8 cellular contexts compared by ENCODE assay signal in genomic region chrX:13078739-13079444, GRCh38. TPM values are rescaled to one million over a fixed set of nuclear protein-coding genes. Genes with fewer than 3 reads are reported as not detected.
DNase-seq lines count a peak whose midpoint lies in the region; ATAC-seq and TF ChIP-seq lines count a peak whose summit lies in the region.

No MANE protein-coding gene starts in this region.

- H2AFZ ChIP-seq in Loucy (ENCODE audit: low read length), result no peak overlapping the region

- H3K27me3 Mint-ChIP-seq in CD4-positive, alpha-beta T cell, result no peaks in the 10 kb centered on the region
- H3K27me3 Mint-ChIP-seq in brain, result no peaks in the 10 kb centered on the region

- H3K79me2 ChIP-seq in Loucy (ENCODE audit: insufficient read depth, low read length), result peaks cover 10% of the 10 kb centered on the region

- H3K36me3 ChIP-seq in Loucy (ENCODE audit: insufficient read depth, low read length), result no peaks in the 10 kb centered on the region

- H3K9me2 ChIP-seq in Loucy (replicated peaks; ENCODE audit: low read depth, low read length), result no peaks in the 10 kb centered on the region

- peaks cover 96% of the 10 kb centered on the region for H3K4me1 Mint-ChIP-seq in CD4-positive, alpha-beta T cell (ENCODE audit: low read depth)
- peaks cover 48% of the 10 kb centered on the region for H3K4me1 Mint-ChIP-seq in brain

- H3K27me3 ChIP-seq in CD4-positive, alpha-beta T cell (ENCODE audit: control insufficient read depth, insufficient read depth, low read length), result no peaks in the 10 kb centered on the region
- H3K27me3 ChIP-seq in Loucy (ENCODE audit: insufficient read depth, low read length, poor library complexity, severe bottlenecking), result no peaks in the 10 kb centered on the region

- H3K4me3 ChIP-seq in Loucy (ENCODE audit: low read length, poor library complexity, severe bottlenecking), result no peak overlapping the region

- peak overlapping the region; percentile 32 for H3K9ac ChIP-seq in Loucy (ENCODE audit: low read depth, low read length, poor library complexity, severe bottlenecking)

- no peak overlapping the region for H3K4me2 ChIP-seq in Loucy (ENCODE audit: low read depth, low read length, poor library complexity, severe bottlenecking)

- intact Hi-C loops in CD4-positive, alpha-beta T cell (cut with DNase I, micrococcal nuclease), result no loop called here

- H3K27ac Mint-ChIP-seq in CD4-positive, alpha-beta T cell, result peak overlapping the region; percentile 95
- H3K27ac Mint-ChIP-seq in brain, result peak overlapping the region; percentile 38 to 95 (median 81)

- peak overlapping the region; percentile 62 for H3K27ac ChIP-seq in CD4-positive, alpha-beta T cell (ENCODE audit: low read depth, low read length)

- no peaks in the 10 kb centered on the region for H3K9me3 ChIP-seq in CD4-positive, alpha-beta T cell (ENCODE audit: control insufficient read depth, low read length)
- no peaks in the 10 kb centered on the region for H3K9me3 ChIP-seq in Loucy (ENCODE audit: insufficient read depth, low read depth, low read length)

- no peaks in the 10 kb centered on the region for H3K9me3 Mint-ChIP-seq in CD4-positive, alpha-beta T cell
- no peaks in the 10 kb centered on the region for H3K9me3 Mint-ChIP-seq in brain

- no peaks in the 10 kb centered on the region for H4K20me1 ChIP-seq in Loucy (ENCODE audit: insufficient read depth, low read length, poor library complexity, severe bottlenecking)

- no peak for DNase-seq in CD4-positive, alpha-beta T cell
- peak; percentile 1 for DNase-seq in midbrain (lab: John Stamatoyannopoulos, UW)
- DNase-seq in NCI-H82 (lab: John Stamatoyannopoulos, UW), result no peak
- no peak for DNase-seq in NCI-H1105 treated with DMSO at 0.1 percent for 48 hours (lab: John Stamatoyannopoulos, UW)

- peak overlapping the region; percentile 62 for H3K4me3 Mint-ChIP-seq in CD4-positive, alpha-beta T cell
- peak overlapping the region in 1 of 5 experiments; percentile 11 for H3K4me3 Mint-ChIP-seq in brain

- no peak for ATAC-seq in CD4-positive, alpha-beta T cell (ENCODE audit: poor library complexity)
- ATAC-seq in GM18868 (IDR thresholded peaks at IDR 0.05; ENCODE audit: unreplicated experiment) (no peak), GM19452 (IDR thresholded peaks at IDR 0.05; ENCODE audit: unreplicated experiment) (no peak)

- POLR2A ChIA-PET in CD4-positive, alpha-beta T cell (lab: Charles Lee), result interaction anchor here (0.7 to 1.7 kb wide), 8 partner anchors 9 to 104 kb away, joined by 3 to 12 read pairs (median 4); partner anchors contain the start of gene TMSB4X

- no peaks in the 10 kb centered on the region for H3F3A ChIP-seq in Loucy (ENCODE audit: low read depth)

- peaks cover 80% of the 10 kb centered on the region for H3K4me1 ChIP-seq in Loucy (ENCODE audit: insufficient read depth, low read length, poor library complexity, severe bottlenecking)

- no peak for TF ChIP-seq CTCF in CD4-positive, alpha-beta T cell (IDR thresholded peaks at IDR 0.05)
- no peak for TF ChIP-seq CTCF in Loucy (conservative IDR thresholded peaks at IDR 0.05; ENCODE audit: low read length)
- TF ChIP-seq CTCF in brain (conservative IDR thresholded peaks at IDR 0.05), result no peak

- CTCF ChIA-PET in CD4-positive, alpha-beta T cell (lab: Charles Lee), result interaction anchor here (1.7 to 2.5 kb wide), 1 partner anchor 14 kb away, joined by 7 to 9 read pairs; no protein-coding TSS in a partner anchor

- no peaks in the 10 kb centered on the region for H3K36me3 Mint-ChIP-seq in CD4-positive, alpha-beta T cell (ENCODE audit: low read depth)
- H3K36me3 Mint-ChIP-seq in brain, result no peaks in the 10 kb centered on the region

RNA-seq across cellular contexts. Expression of gene FAM9C, which starts 34.5 kb away (rescaled TPM):
- not detected for total RNA-seq in CD4-positive, alpha-beta T cell
- polyA plus RNA-seq in brain (ENCODE audit: insufficient read depth, low read depth, low replicate concordance), result not detected
